ENCODE assay signal across 22 cellular contexts in genomic region chr2:43065871-43066270, GRCh38.
DNase-seq lines count a peak whose midpoint lies in the region; ATAC-seq, FAIRE-seq and TF ChIP-seq lines count a peak whose summit lies in the region.
"Had no signal": no experiment of that assay in that cellular context is flagged by ENCODE, and none has a peak within 500 bp of the region (broad histone marks: within the 10 kb centered on the region; RNA-seq: fewer than 3 reads in every experiment).

No MANE protein-coding gene starts in this region.

- H3K27me3 ChIP-seq in HepG2 (ENCODE audit: control insufficient read depth in 1 of 2, insufficient read depth in 2 of 2, low read length in 2 of 2) (no peaks in the 10 kb centered on the region), trophoblast cell (ENCODE audit: insufficient read depth, low read length) (no peaks in the 10 kb centered on the region), small intestine (ENCODE audit: control insufficient read depth in 2 of 2, insufficient read depth in 2 of 2, low read length in 2 of 2) (no peaks in the 10 kb centered on the region)
- H3K27me3 ChIP-seq: BLaER1 treated with 17β-estradiol and CSF1 and Interleukin-3, amounts not matched to agents 10 nM and 100 nM; SJCRH30 had no signal

- H3K9me3 ChIP-seq in HepG2 (ENCODE audit: low read length): peaks cover 6% of the 10 kb centered on the region
- H3K9me3 ChIP-seq in trophoblast cell (ENCODE audit: insufficient read depth, low read depth, low read length): no peaks in the 10 kb centered on the region
- H3K9me3 ChIP-seq in small intestine (ENCODE audit: control insufficient read depth, low read depth): no peaks in the 10 kb centered on the region

- H3K79me2 ChIP-seq in HepG2 (ENCODE audit: insufficient read depth, low read length): no peaks in the 10 kb centered on the region
- peaks cover 1% of the 10 kb centered on the region for H3K79me2 ChIP-seq in trophoblast cell (ENCODE audit: control insufficient read depth, insufficient read depth, low read length, poor library complexity)

- H3K4me1 ChIP-seq in HepG2 (ENCODE audit: insufficient read depth, low read length): peaks cover 38% of the 10 kb centered on the region
- peaks cover 26% of the 10 kb centered on the region in 2 experiments for H3K4me1 ChIP-seq in trophoblast cell (ENCODE audit: control insufficient read depth in 1 of 2, insufficient read depth in 2 of 2, low read length in 2 of 2)
- H3K4me1 ChIP-seq in small intestine (ENCODE audit: control insufficient read depth in 2 of 2, insufficient read depth in 1 of 2, low read depth in 1 of 2, low read length in 1 of 2): no peaks in the 10 kb centered on the region

- FAIRE-seq in HepG2 (lab: Jason Lieb, UNC) (no peak), small intestine (lab: Jason Lieb, UNC) (no peak)
- FAIRE-seq: D721Med, GM12892, GM18507, H1 had no signal

- H3K4me2 ChIP-seq in HepG2 (ENCODE audit: low read depth, low read length) (no peak overlapping the region), trophoblast cell (ENCODE audit: low read length) (no peak overlapping the region)
- H3K4me2 ChIP-seq: KMS-11 had no signal

- DNase-seq in stimulated activated naive CD8-positive, alpha-beta T cell treated with anti-CD3 and anti-CD28 coated beads, Interleukin-15, Interleukin-2, amounts not matched to agents 100 U/mL and 50 U/mL, for 24 hours: no peak
- DNase-seq in HepG2 (ENCODE audit: low spot score) (no peak), trophoblast cell (no peak), LoVo (ENCODE audit: low spot score) (no peak), small intestine (no peak), NCI-H1694 treated with DMSO at 0.1 percent for 48 hours (lab: John Stamatoyannopoulos, UW) (no peak)
- DNase-seq: MM.1S, NCI-H1092, NCI-H1436 treated with DMSO at 0.1 percent for 48 hours, NCI-H2029 treated with DMSO at 0.1 percent for 48 hours, NCI-H2171, NCI-H526, PC-3, RPMI8226, SJCRH30 had no signal

- H2AK5ac ChIP-seq in trophoblast cell (ENCODE audit: low read length): peak overlapping the region; percentile 14

- intact Hi-C loops in HepG2 (cut with micrococcal nuclease; ENCODE audit: unreplicated experiment): no loop called here

- H3K36me3 ChIP-seq in HepG2 (replicated peaks in 1 of 2; ENCODE audit: control insufficient read depth in 1 of 2, insufficient read depth in 2 of 2, low read length in 2 of 2): no peaks in the 10 kb centered on the region
- no peaks in the 10 kb centered on the region for H3K36me3 ChIP-seq in trophoblast cell (ENCODE audit: control insufficient read depth in 1 of 2, insufficient read depth in 2 of 2, low read length in 2 of 2)
- no peaks in the 10 kb centered on the region for H3K36me3 ChIP-seq in small intestine (ENCODE audit: control insufficient read depth in 2 of 2, insufficient read depth in 2 of 2, low read length in 2 of 2)
- H3K36me3 ChIP-seq: BLaER1 treated with 17β-estradiol and CSF1 and Interleukin-3, amounts not matched to agents 10 nM and 100 nM; SJCRH30 had no signal

- 80% methylated on average over 10 of the region's 10 CpGs for WGBS in HepG2 (ENCODE audit: low lambda C conversion rate)
- WGBS in trophoblast cell (ENCODE audit: extremely low coverage, insufficient coverage, insufficient read length): no CpG with 5 or more reads among the region's 10 CpGs
- 90 to 93% (median 90%) methylated on average over 10 of the region's 10 CpGs for whole genome bisulfite sequencing in small intestine, 3 donors

- H3K9me3 Mint-ChIP-seq in stimulated activated naive CD8-positive, alpha-beta T cell treated with anti-CD3 and anti-CD28 coated beads, Interleukin-15, Interleukin-2, amounts not matched to agents 100 ng/mL and 50 ng/mL, for 24 hours: no peaks in the 10 kb centered on the region

- H3K4ac ChIP-seq in trophoblast cell (ENCODE audit: low read depth, low read length): no peak overlapping the region

- H4K20me1 ChIP-seq in HepG2 (ENCODE audit: insufficient read depth, low read length): no peaks in the 10 kb centered on the region
- H4K20me1 ChIP-seq: BLaER1 treated with 17β-estradiol and CSF1 and Interleukin-3, amounts not matched to agents 10 nM and 100 nM had no signal

- H3K27ac ChIP-seq in HepG2 (ENCODE audit: extremely low read length, insufficient read depth, low read length) (no peak overlapping the region), trophoblast cell (ENCODE audit: low read depth, low read length) (no peak overlapping the region), small intestine (ENCODE audit: low read depth in 1 of 2, low read length in 1 of 2) (no peak overlapping the region)
- H3K27ac ChIP-seq: KMS-11, SJCRH30 had no signal

- H2AFZ ChIP-seq in HepG2 (ENCODE audit: low read length): no peak overlapping the region
- H2AFZ ChIP-seq in trophoblast cell (ENCODE audit: insufficient read depth, low read length, poor library complexity): no peak overlapping the region

- TF ChIP-seq RAD21 in HepG2 (CRISPR knock-in tag; IDR thresholded peaks at IDR 0.05): no peak

- peaks cover 6% of the 10 kb centered on the region for H3K4me1 Mint-ChIP-seq in stimulated activated naive CD8-positive, alpha-beta T cell treated with anti-CD3 and anti-CD28 coated beads, Interleukin-15, Interleukin-2, amounts not matched to agents 100 ng/mL and 50 ng/mL, for 24 hours (ENCODE audit: low read depth)

- H3K4me3 ChIP-seq in HepG2 (replicated peaks in 1 of 3; ENCODE audit: insufficient read depth in 1 of 3, low read depth in 2 of 3, low read length in 3 of 3) (no peak overlapping the region), trophoblast cell (ENCODE audit: low read depth, low read length) (no peak overlapping the region), small intestine (ENCODE audit: low read depth in 1 of 2, low read length in 2 of 2) (no peak overlapping the region)
- H3K4me3 ChIP-seq: BLaER1 treated with 17β-estradiol and CSF1 and Interleukin-3, amounts not matched to agents 10 nM and 100 nM; SJCRH30 had no signal

- peak overlapping the region; percentile 85 for H2BK12ac ChIP-seq in trophoblast cell (ENCODE audit: low read length)

- TF ChIP-seq CTCF in HepG2 (CRISPR knock-in tag; IDR thresholded peaks at IDR 0.05): no peak

- TF ChIP-seq EP300 in HepG2 (IDR thresholded peaks at IDR 0.05; ENCODE audit: low read depth in 2 of 2, low read length in 2 of 2) (no peak), HepG2 (CRISPR knock-in tag; IDR thresholded peaks at IDR 0.05; ENCODE audit: borderline replicate concordance) (no peak)

- H2BK5ac ChIP-seq in trophoblast cell (ENCODE audit: low read depth, low read length, poor library complexity): peak overlapping the region; percentile 0

- BruUV-seq in HepG2 (replicated peaks; lab: Mats Ljungman, UMichigan): no TSS peak

- peak overlapping the region; percentile 52 for H4K91ac ChIP-seq in trophoblast cell (ENCODE audit: low read depth, low read length)

- in situ Hi-C loops in HepG2 (cut with HindIII; ENCODE audit: extremely low pct_ligation_motif_present, low pct_unique_long_range_greater_than_20kb): no loop called here

- H3K4me3 Mint-ChIP-seq in stimulated activated naive CD8-positive, alpha-beta T cell treated with anti-CD3 and anti-CD28 coated beads, Interleukin-15, Interleukin-2, amounts not matched to agents 100 ng/mL and 50 ng/mL, for 24 hours: no peak overlapping the region

- peak overlapping the region; percentile 1 for H3K27ac Mint-ChIP-seq in stimulated activated naive CD8-positive, alpha-beta T cell treated with anti-CD3 and anti-CD28 coated beads, Interleukin-15, Interleukin-2, amounts not matched to agents 100 ng/mL and 50 ng/mL, for 24 hours

- no peak overlapping the region for H4K8ac ChIP-seq in trophoblast cell (ENCODE audit: low read depth, low read length)

- POLR2A ChIA-PET in HepG2 (lab: Yijun Ruan, JAX): interaction anchor here (1.1 kb wide), 1 partner anchor 87 kb away, joined by 3 read pairs; no protein-coding TSS in a partner anchor

- H3K9ac ChIP-seq in HepG2 (ENCODE audit: insufficient read depth, low read depth, low read length): no peak overlapping the region
- no peak overlapping the region for H3K9ac ChIP-seq in trophoblast cell (ENCODE audit: low read length)
- H3K9ac ChIP-seq: BLaER1 treated with 17β-estradiol and CSF1 and Interleukin-3, amounts not matched to agents 10 nM and 100 nM; KMS-11 had no signal

- H3K36me3 Mint-ChIP-seq in stimulated activated naive CD8-positive, alpha-beta T cell treated with anti-CD3 and anti-CD28 coated beads, Interleukin-15, Interleukin-2, amounts not matched to agents 100 ng/mL and 50 ng/mL, for 24 hours (ENCODE audit: low read depth): peaks cover 4% of the 10 kb centered on the region

- peak overlapping the region; percentile 6 for H3K18ac ChIP-seq in trophoblast cell (ENCODE audit: low read length)

- H3K79me1 ChIP-seq in trophoblast cell (ENCODE audit: low read length): peaks cover 14% of the 10 kb centered on the region

- no peak for TF ChIP-seq POLR2A in HepG2 (IDR thresholded peaks at IDR 0.05; ENCODE audit: insufficient read depth in 1 of 2, low read depth in 2 of 2, low read length in 2 of 2)

- H4K12ac ChIP-seq in trophoblast cell (ENCODE audit: low read depth, low read length): no peak overlapping the region

- H3K23ac ChIP-seq in trophoblast cell (ENCODE audit: low read length): no peak overlapping the region

- CTCF ChIA-PET in HepG2 (lab: Yijun Ruan, JAX; ENCODE audit: low intra/inter-chr PET ratio, low total read pairs): no interaction called here

- H3K27me3 Mint-ChIP-seq in stimulated activated naive CD8-positive, alpha-beta T cell treated with anti-CD3 and anti-CD28 coated beads, Interleukin-15, Interleukin-2, amounts not matched to agents 100 ng/mL and 50 ng/mL, for 24 hours: no peaks in the 10 kb centered on the region

- no peak for ATAC-seq in stimulated activated naive CD8-positive, alpha-beta T cell treated with anti-CD3 and anti-CD28 coated beads, Interleukin-15, Interleukin-2, amounts not matched to agents 100 U/mL and 50 U/mL, for 24 hours
- ATAC-seq in HepG2: no peak
- ATAC-seq: PC-3 had no signal

- H2BK120ac ChIP-seq in trophoblast cell (ENCODE audit: insufficient read depth, low read length, poor library complexity): peak overlapping the region; percentile 12

- peak overlapping the region; percentile 60 for H3K14ac ChIP-seq in trophoblast cell (ENCODE audit: low read length)

TF ChIP-seq in HepG2, 621 proteins besides CTCF, POLR2A, EP300 and RAD21 (continues in another document):
- TF ChIP-seq IKZF4 (CRISPR knock-in tag; IDR thresholded peaks at IDR 0.05; ENCODE audit: borderline replicate concordance, low read depth, not compliant biosample characterization) (no peak), PLRG1 (conservative IDR thresholded peaks at IDR 0.05) (no peak)
